Comparison of ENCODE assay signal across 13 cellular contexts in genomic region chr1:209433649-209434031, GRCh38.
A peak's percentile ranks its signal among the peaks of the same experiment; 100 is the strongest.
DNase-seq lines count a peak whose midpoint lies in the region; ATAC-seq and TF ChIP-seq lines count a peak whose summit lies in the region.
"Had no signal": no experiment of that assay in that cellular context is flagged by ENCODE, and none has a peak within 500 bp of the region (broad histone marks: within the 10 kb centered on the region; RNA-seq: fewer than 3 reads in every experiment).

No MANE protein-coding gene starts in this region.

- no peaks in the 10 kb centered on the region for H3K79me1 ChIP-seq in neuronal stem cell (ENCODE audit: low read depth, low read length)

- no peak overlapping the region for H3K14ac ChIP-seq in neuronal stem cell (ENCODE audit: low read length)

- no peak overlapping the region for H2BK120ac ChIP-seq in neuronal stem cell (ENCODE audit: low read depth, low read length)

- no peak overlapping the region for H4K91ac ChIP-seq in neuronal stem cell (ENCODE audit: low read depth, low read length, poor library complexity)

- no peaks in the 10 kb centered on the region for H3K36me3 ChIP-seq in neuronal stem cell (replicated peaks in 1 of 2; ENCODE audit: control insufficient read depth in 2 of 2, insufficient read depth in 2 of 2, low read length in 2 of 2)

- peaks cover 0 to 23% of the 10 kb centered on the region in 2 donors for H3K4me1 ChIP-seq in neuronal stem cell (ENCODE audit: control insufficient read depth in 2 of 2, insufficient read depth in 1 of 2, low read depth in 1 of 2, low read length in 2 of 2)

- TF ChIP-seq CTCF in epithelial cell of esophagus (IDR thresholded peaks at IDR 0.05; ENCODE audit: insufficient read depth, low read depth, low read length, missing control alignments) = no peak

- H3K9me3 Mint-ChIP-seq in natural killer cell treated with Interleukin-12 subunit alpha and Interleukin-12 subunit beta and Interleukin-15 and Interleukin-18, amount 100 ng/mL, for 72 hours = no peaks in the 10 kb centered on the region
- H3K9me3 Mint-ChIP-seq: activated CD4-positive, alpha-beta memory T cell treated with anti-CD3 and anti-CD28 coated beads for 36 hours had no signal

- H2BK15ac ChIP-seq in neuronal stem cell (ENCODE audit: low read length) = peak overlapping the region; percentile 17

- H2AFZ ChIP-seq in neuronal stem cell (ENCODE audit: low read length) = no peak overlapping the region

- no peak overlapping the region for H2AK5ac ChIP-seq in neuronal stem cell (ENCODE audit: low read depth, low read length)

- peak overlapping the region; percentile 54 for H3K18ac ChIP-seq in neuronal stem cell (ENCODE audit: low read length)

- H3K9ac ChIP-seq in neuronal stem cell (ENCODE audit: low read depth, low read length, poor library complexity) = no peak overlapping the region

- no peak overlapping the region for H3K4me2 ChIP-seq in neuronal stem cell (ENCODE audit: insufficient read depth, low read length, poor library complexity, severe bottlenecking)

- no peaks in the 10 kb centered on the region for H3K9me3 ChIP-seq in neuronal stem cell (replicated peaks in 1 of 2; ENCODE audit: control insufficient read depth in 2 of 2, insufficient read depth in 1 of 2, low read depth in 1 of 2, low read length in 2 of 2)

- H3K4me3 Mint-ChIP-seq in natural killer cell treated with Interleukin-12 subunit alpha and Interleukin-12 subunit beta and Interleukin-15 and Interleukin-18, amount 100 ng/mL, for 72 hours = no peak overlapping the region
- H3K4me3 Mint-ChIP-seq: activated CD4-positive, alpha-beta memory T cell treated with anti-CD3 and anti-CD28 coated beads for 36 hours had no signal

- H3K4ac ChIP-seq in neuronal stem cell (ENCODE audit: low read length) = no peak overlapping the region

- H2BK5ac ChIP-seq in neuronal stem cell (ENCODE audit: low read length) = no peak overlapping the region

- H3K36me3 Mint-ChIP-seq in natural killer cell treated with Interleukin-12 subunit alpha and Interleukin-12 subunit beta and Interleukin-15 and Interleukin-18, amount 100 ng/mL, for 72 hours = no peaks in the 10 kb centered on the region
- H3K36me3 Mint-ChIP-seq: activated CD4-positive, alpha-beta memory T cell treated with anti-CD3 and anti-CD28 coated beads for 36 hours had no signal

- peaks cover 7 to 12% of the 10 kb centered on the region in 2 donors for H3K27me3 Mint-ChIP-seq in natural killer cell treated with Interleukin-12 subunit alpha and Interleukin-12 subunit beta and Interleukin-15 and Interleukin-18, amount 100 ng/mL, for 72 hours

- no peak overlapping the region for H4K8ac ChIP-seq in neuronal stem cell (ENCODE audit: low read depth, low read length)

- H3K4me3 ChIP-seq in epithelial cell of esophagus (ENCODE audit: low read length) (no peak overlapping the region), neuronal stem cell (ENCODE audit: low read length in 2 of 2) (no peak overlapping the region)

- H3K23ac ChIP-seq in neuronal stem cell (ENCODE audit: low read depth, low read length, poor library complexity) = no peak overlapping the region

- WGBS in neuronal stem cell (ENCODE audit: extremely low coverage in 2 of 2, insufficient read length in 2 of 2, insufficient replicate concordance in 1 of 2), 2 donors = no CpG with 5 or more reads among the region's 3 CpGs

- no peak overlapping the region for H3K27ac Mint-ChIP-seq in natural killer cell treated with Interleukin-12 subunit alpha and Interleukin-12 subunit beta and Interleukin-15 and Interleukin-18, amount 100 ng/mL, for 72 hours
- H3K27ac Mint-ChIP-seq: activated CD4-positive, alpha-beta memory T cell treated with anti-CD3 and anti-CD28 coated beads for 36 hours had no signal

- no peak for ATAC-seq in HG02870 (IDR thresholded peaks at IDR 0.05; ENCODE audit: unreplicated experiment)
- ATAC-seq in natural killer cell treated with Interleukin-12 subunit alpha and Interleukin-12 subunit beta and Interleukin-15 and Interleukin-18, amount 100 ng/mL, for 72 hours = no peak
- ATAC-seq in stimulated activated naive CD8-positive, alpha-beta T cell treated with anti-CD3 and anti-CD28 coated beads, Interleukin-15, Interleukin-2, amounts not matched to agents 100 U/mL and 50 U/mL, for 24 hours = no peak

- no peaks in the 10 kb centered on the region for H3K4me1 Mint-ChIP-seq in natural killer cell treated with Interleukin-12 subunit alpha and Interleukin-12 subunit beta and Interleukin-15 and Interleukin-18, amount 100 ng/mL, for 72 hours (ENCODE audit: low read depth in 2 of 2)

- no peaks in the 10 kb centered on the region for H3K27me3 ChIP-seq in neuronal stem cell (ENCODE audit: control insufficient read depth in 3 of 3, insufficient read depth in 3 of 3, low read depth in 1 of 3, low read length in 3 of 3)

- H2BK12ac ChIP-seq in neuronal stem cell (ENCODE audit: low read length) = no peak overlapping the region

- H3K27ac ChIP-seq in neuronal stem cell (replicated peaks; ENCODE audit: low read length) = peak overlapping the region; percentile 75

- DNase-seq in EL (peak; percentile 26), NCI-H146 treated with DMSO at 0.1 percent for 48 hours (lab: John Stamatoyannopoulos, UW; ENCODE audit: unreplicated experiment) (peak; percentile 56), epithelial cell of esophagus (ENCODE audit: low read depth) (peak; percentile 87), neuronal stem cell (ENCODE audit: low spot score) (no peak), midbrain (lab: John Stamatoyannopoulos, UW) (no peak)
- no peak for DNase-seq in natural killer cell treated with Interleukin-12 subunit alpha and Interleukin-12 subunit beta and Interleukin-15 and Interleukin-18, amount 100 ng/mL, for 72 hours (ENCODE audit: low spot score)
- no peak for DNase-seq in stimulated activated naive CD8-positive, alpha-beta T cell treated with anti-CD3 and anti-CD28 coated beads, Interleukin-15, Interleukin-2, amounts not matched to agents 100 U/mL and 50 U/mL, for 24 hours
- DNase-seq: activated CD4-positive, alpha-beta memory T cell treated with anti-CD3 and anti-CD28 coated beads for 36 hours; DMS 273 treated with DMSO at 0.1 percent for 48 hours; NCI-H2081; SHP77; stimulated activated naive CD4-positive, alpha-beta T cell had no signal

Comparison
In these comparisons a context has a peak if more than half of its experiments do, and no peak if none do; other contexts are left out.
1. DNase-seq: peak in EL (single experiment), NCI-H146 treated with DMSO at 0.1 percent for 48 hours (single experiment) and epithelial cell of esophagus (single experiment); none in neuronal stem cell (single experiment), natural killer cell treated with Interleukin-12 subunit alpha and Interleukin-12 subunit beta and Interleukin-15 and Interleukin-18, amount 100 ng/mL, for 72 hours (single experiment), stimulated activated naive CD8-positive, alpha-beta T cell treated with anti-CD3 and anti-CD28 coated beads, Interleukin-15, Interleukin-2, amounts not matched to agents 100 U/mL and 50 U/mL, for 24 hours (single experiment) and midbrain (single experiment).